ENCODE assay signal across 21 cellular contexts in the genomic region with DNA sequence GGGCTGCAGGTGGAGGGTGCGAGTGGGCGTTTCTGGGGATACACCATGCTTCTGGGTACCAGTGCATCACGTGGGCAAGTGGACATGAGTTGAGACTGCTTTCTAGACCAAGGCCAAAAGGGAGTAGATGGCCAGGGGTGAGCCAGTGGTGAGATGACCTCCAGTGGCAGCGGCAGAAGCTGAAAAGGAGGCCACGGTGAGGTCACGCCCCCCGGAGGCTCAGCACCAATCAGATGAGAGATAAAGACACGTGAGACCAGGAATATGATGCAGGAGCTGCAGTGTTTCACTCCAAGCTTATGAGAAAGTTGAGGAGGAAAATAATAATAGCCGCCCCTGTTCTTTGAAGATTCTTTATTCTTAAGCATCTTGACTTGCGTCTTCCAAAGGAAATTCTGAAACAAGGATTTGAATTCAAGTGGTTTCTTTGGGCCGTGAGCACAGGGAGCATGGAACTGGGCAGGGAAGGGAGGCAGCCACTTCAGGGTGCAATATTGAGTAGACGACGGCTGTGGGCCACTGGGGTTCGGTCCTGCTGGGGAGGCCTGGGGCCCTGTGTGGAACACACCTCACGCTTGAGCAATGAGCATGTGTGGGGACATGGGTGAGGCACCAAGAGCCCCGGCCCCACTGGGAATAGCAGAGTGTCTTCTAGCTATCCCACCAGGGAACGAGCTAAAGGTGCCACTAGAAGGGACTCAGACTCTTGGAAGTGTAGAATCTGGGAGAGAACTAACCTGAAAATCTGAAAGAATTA.
"Had no signal": no experiment of that assay in that cellular context is flagged by ENCODE, and none has a peak within 500 bp of the region (broad histone marks: within the 10 kb centered on the region; RNA-seq: fewer than 3 reads in every experiment).

No MANE protein-coding gene starts in this region.

- DNase-seq: activated CD4-positive, alpha-beta T cell treated with anti-CD3 and anti-CD28 coated beads for 36 hours; activated CD4-positive, alpha-beta T cell treated with anti-CD3 and anti-CD28 coated beads, Interleukin-2, amount 50 U/mL, for 4 hours; activated CD8-positive, alpha-beta memory T cell treated with anti-CD3 and anti-CD28 coated beads for 24 hours; activated CD8-positive, alpha-beta memory T cell treated with anti-CD3 and anti-CD28 coated beads, Interleukin-2, amount 50 U/mL, for 4 hours; activated naive CD4-positive, alpha-beta T cell treated with Interleukin-2 at 50 U/mL for 16 hours; activated naive CD8-positive, alpha-beta T cell treated with anti-CD3 and anti-CD28 coated beads for 36 hours; activated T-cell treated with anti-CD3 and anti-CD28 coated beads, Interleukin-2, amount 50 U/mL, for 24 hours; central memory CD4-positive, alpha-beta T cell; effector memory CD4-positive, alpha-beta T cell; glutamatergic neuron; hippocampal formation; islet precursor cell; left cardiac atrium; stimulated activated CD4-positive, alpha-beta T cell treated with anti-CD3 and anti-CD28 coated beads, Interleukin-4, amount 100 ng/mL, for 1 hour; stimulated activated naive CD4-positive, alpha-beta T cell had no signal

- H3K27ac ChIP-seq: esophagus muscularis mucosa had no signal

- H3K4me3 ChIP-seq: esophagus muscularis mucosa had no signal

- H3K4me1 ChIP-seq: esophagus muscularis mucosa had no signal

- H3K36me3 ChIP-seq: esophagus muscularis mucosa had no signal

- FAIRE-seq: astrocyte, endothelial cell of umbilical vein, frontal cortex, TTC549 had no signal

- ATAC-seq: activated CD4-positive, alpha-beta T cell treated with anti-CD3 and anti-CD28 coated beads for 36 hours; activated T-helper 17 cell treated with anti-CD3 and anti-CD28 coated beads, Interleukin-2, amount 50 U/mL, for 72 hours; left cardiac atrium had no signal

- H3K9me3 ChIP-seq: esophagus muscularis mucosa had no signal
